Comparison of ENCODE assay signal across 14 cellular contexts in the genomic region with DNA sequence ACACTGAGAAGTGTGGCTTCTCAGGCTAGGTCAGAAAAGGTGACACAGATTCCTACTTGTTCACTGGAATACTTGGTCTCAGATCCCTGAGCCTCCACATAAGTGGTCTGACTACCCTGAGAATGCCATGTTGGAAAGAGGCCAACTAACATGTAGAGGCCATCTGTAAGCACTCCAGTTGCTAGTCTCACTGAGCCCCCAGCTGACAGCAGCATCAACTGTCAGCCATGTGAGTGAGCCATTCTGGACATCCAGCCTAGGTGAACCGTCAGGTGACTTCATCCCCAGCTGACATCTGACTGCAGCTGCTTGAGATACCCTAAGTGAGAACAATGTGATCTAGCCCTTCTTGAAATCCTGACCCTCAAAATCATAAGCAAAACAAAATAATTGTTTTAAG.
DNase-seq lines count a peak whose midpoint lies in the region.
"Had no signal": no experiment of that assay in that cellular context is flagged by ENCODE, and none has a peak within 500 bp of the region (broad histone marks: within the 10 kb centered on the region; RNA-seq: fewer than 3 reads in every experiment).

No MANE protein-coding gene starts in this region.

- DNase-seq in NCI-H2196 (lab: John Stamatoyannopoulos, UW; ENCODE audit: unreplicated experiment) (peak; percentile 2), NCI-H2196 treated with DMSO at 0.1 percent for 48 hours (lab: John Stamatoyannopoulos, UW; ENCODE audit: unreplicated experiment) (no peak), NCI-H1694 (lab: John Stamatoyannopoulos, UW) (peak; percentile 55), NCI-H524 treated with DMSO at 0.1 percent for 48 hours (lab: John Stamatoyannopoulos, UW) (peak; percentile 96), kidney tubule cell (ENCODE audit: low spot score) (peak; percentile 8), C1 segment of cervical spinal cord (lab: John Stamatoyannopoulos, UW) (no peak), UCSD-AML1 (lab: John Stamatoyannopoulos, UW; ENCODE audit: unreplicated experiment) (no peak)
- no peak for DNase-seq in activated effector memory CD4-positive, alpha-beta T cell treated with Interleukin-2 at 50 U/mL for 16 hours
- DNase-seq: adrenal gland; effector CD8-positive, alpha-beta T cell; hippocampal formation; Kasumi-1; stimulated activated CD4-positive, alpha-beta T cell treated with anti-CD3 and anti-CD28 coated beads, Interleukin-15, amount 100 ng/mL, for 24 hours; stimulated activated naive CD8-positive, alpha-beta T cell treated with anti-CD3 and anti-CD28 coated beads, Interleukin-15, amount 100 ng/mL, for 72 hours had no signal

Comparison
In these comparisons a context has a peak if more than half of its experiments do, and no peak if none do; other contexts are left out.
1. DNase-seq: peak in NCI-H2196 (single experiment), NCI-H1694 (single experiment), NCI-H524 treated with DMSO at 0.1 percent for 48 hours (single experiment) and kidney tubule cell (single experiment); none in NCI-H2196 treated with DMSO at 0.1 percent for 48 hours (single experiment), activated effector memory CD4-positive, alpha-beta T cell treated with Interleukin-2 at 50 U/mL for 16 hours (single experiment), C1 segment of cervical spinal cord (0 of 14) and UCSD-AML1 (single experiment).